Comparison of ENCODE assay signal across 12 cellular contexts in the genomic region with DNA sequence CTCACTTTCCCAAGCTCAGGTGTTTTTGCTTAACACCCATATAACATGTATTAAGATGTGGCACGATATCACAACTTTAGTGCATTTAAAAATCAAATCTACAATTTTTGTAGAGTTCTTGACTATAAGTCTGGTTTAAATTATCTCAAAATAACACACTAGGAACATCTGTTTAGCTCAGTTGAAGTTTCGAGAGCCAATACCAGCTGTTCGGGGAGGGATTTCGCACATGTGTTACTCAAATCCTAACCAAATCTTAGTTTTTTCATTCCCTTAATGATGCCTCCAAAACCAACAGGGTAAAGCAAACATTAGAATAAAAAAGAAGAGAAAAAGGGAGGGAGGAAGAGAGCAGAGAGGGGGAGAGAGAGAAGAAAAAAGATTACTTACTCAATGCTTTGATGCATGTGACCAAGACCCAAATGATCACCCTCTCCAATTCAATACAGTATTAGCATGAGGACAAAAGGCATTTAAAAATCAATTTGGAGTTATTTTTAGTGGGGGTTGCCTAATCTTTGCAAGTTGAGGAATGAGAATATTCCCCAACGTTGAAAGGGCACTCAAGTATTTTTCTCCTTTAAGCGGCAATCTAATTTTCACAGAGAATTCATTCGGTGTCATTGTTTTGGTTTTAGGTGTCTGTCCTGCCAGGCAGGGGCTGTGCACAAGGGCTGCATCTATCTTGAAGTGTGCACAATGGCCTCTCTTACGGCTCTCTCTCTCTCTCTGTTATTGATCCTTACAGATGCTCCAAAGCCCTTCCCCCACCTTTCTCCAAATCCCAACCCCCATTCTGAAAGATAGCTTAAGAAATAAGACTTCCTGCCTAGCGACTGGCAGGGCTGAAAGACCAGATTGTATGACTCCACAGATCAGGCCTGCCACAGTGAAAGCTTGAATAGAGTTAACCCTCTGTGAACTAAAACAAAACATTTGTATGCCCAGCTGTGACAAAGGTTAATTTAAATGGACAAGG.
DNase-seq lines count a peak whose midpoint lies in the region; ATAC-seq lines count a peak whose summit lies in the region.
"Had no signal": no experiment of that assay in that cellular context is flagged by ENCODE, and none has a peak within 500 bp of the region (broad histone marks: within the 10 kb centered on the region; RNA-seq: fewer than 3 reads in every experiment).

No MANE protein-coding gene starts in this region.

- H3K36me3 ChIP-seq in ES-I3 (ENCODE audit: insufficient read depth, low read length) (no peaks in the 10 kb centered on the region), ectodermal cell (ENCODE audit: control insufficient read depth, insufficient read depth, low read length) (no peaks in the 10 kb centered on the region)

- H3K4me1 ChIP-seq in ES-I3 (ENCODE audit: insufficient read depth, low read length) (peaks cover 60% of the 10 kb centered on the region), ectodermal cell (ENCODE audit: control insufficient read depth, insufficient read depth, low read length) (peaks cover 63% of the 10 kb centered on the region)

- DNase-seq in NCI-H2227 (lab: John Stamatoyannopoulos, UW; ENCODE audit: unreplicated experiment) (peak; percentile 6), mucosa of gallbladder (ENCODE audit: low spot score) (peak; percentile 54), HK-2 (ENCODE audit: unreplicated experiment) (no peak), NCI-H1930 (lab: John Stamatoyannopoulos, UW) (no peak)
- DNase-seq: CD4-positive, CD25-positive, alpha-beta regulatory T cell; naive B cell; NCI-H146; stimulated activated CD4-positive, alpha-beta T cell treated with anti-CD3 and anti-CD28 coated beads, Interleukin-2, amount 100 ng/mL, for 24 hours had no signal

- no peak for ATAC-seq in GM21515 (IDR thresholded peaks at IDR 0.05; ENCODE audit: unreplicated experiment)
- no peak for ATAC-seq in GM18907 (IDR thresholded peaks at IDR 0.05; ENCODE audit: unreplicated experiment)

- 1 to 4% methylated on average over 8 to 9 of the region's 9 CpGs for WGBS in ectodermal cell, 2 experiments

- peak overlapping the region; percentile 92 for H3K27ac ChIP-seq in ectodermal cell (ENCODE audit: insufficient read depth, low read depth, low read length, poor library complexity, severe bottlenecking)

- H3K9me3 ChIP-seq in ES-I3 (ENCODE audit: control insufficient read depth, insufficient read depth, low read length) (no peaks in the 10 kb centered on the region), ectodermal cell (ENCODE audit: control insufficient read depth, low read length) (no peaks in the 10 kb centered on the region)

- H3K27me3 ChIP-seq in ectodermal cell (ENCODE audit: control insufficient read depth, insufficient read depth, low read length, poor library complexity, severe bottlenecking): no peaks in the 10 kb centered on the region

- peak overlapping the region; percentile 47 for H3K9ac ChIP-seq in ES-I3 (ENCODE audit: low read depth, low read length)

- peak overlapping the region; percentile 49 for H3K4me3 ChIP-seq in ectodermal cell (ENCODE audit: insufficient read depth, low read depth, low read length)

Comparison
In these comparisons a context has a peak if more than half of its experiments do, and no peak if none do; other contexts are left out.
1. DNase-seq: peak in NCI-H2227 (single experiment) and mucosa of gallbladder (single experiment); none in HK-2 (single experiment) and NCI-H1930 (0 of 2).